10 cellular contexts compared by ENCODE assay signal in genomic region chr16:15032547-15033308, GRCh38. TPM values are rescaled to one million over a fixed set of nuclear protein-coding genes. Genes with fewer than 3 reads are reported as not detected.
DNase-seq lines count a peak whose midpoint lies in the region; ATAC-seq and TF ChIP-seq lines count a peak whose summit lies in the region.
"Had no signal": no experiment of that assay in that cellular context is flagged by ENCODE, and none has a peak within 500 bp of the region (broad histone marks: within the 10 kb centered on the region; RNA-seq: fewer than 3 reads in every experiment).

No MANE protein-coding gene starts in this region.

- no peaks in the 10 kb centered on the region for H3K27me3 ChIP-seq in colonic mucosa
- H3K27me3 ChIP-seq in BE2C, result no peaks in the 10 kb centered on the region
- H3K27me3 ChIP-seq: SJSA1 had no signal

- no peak for DNase-seq in activated naive CD4-positive, alpha-beta T cell treated with anti-CD3 and anti-CD28 coated beads for 36 hours
- no peak for DNase-seq in activated naive CD4-positive, alpha-beta T cell treated with anti-CD3 and anti-CD28 coated beads, Interleukin-2, amount 10 ng/mL, durations not matched to agents 7 days and 5 days
- peak; percentile 40 for DNase-seq in RPMI7951 (ENCODE audit: low read depth)
- peak; percentile 68 for DNase-seq in choroid plexus epithelial cell (ENCODE audit: low read depth)
- peak; percentile 58 for DNase-seq in renal cortical epithelial cell (ENCODE audit: low read depth)
- DNase-seq in colonic mucosa, result no peak
- no peak for DNase-seq in BE2C
- no peak for DNase-seq in stimulated activated naive CD8-positive, alpha-beta T cell treated with anti-CD3 and anti-CD28 coated beads, Interleukin-15, amount 100 ng/mL, for 72 hours
- DNase-seq: NCI-H524 had no signal

- intact Hi-C loops in activated naive CD4-positive, alpha-beta T cell treated with anti-CD3 and anti-CD28 coated beads for 36 hours (cut with micrococcal nuclease), result no loop called here
- intact Hi-C loops in colonic mucosa (cut with DNase I), result no loop called here

- H3K4me1 Mint-ChIP-seq in activated naive CD4-positive, alpha-beta T cell treated with anti-CD3 and anti-CD28 coated beads for 36 hours (ENCODE audit: low read depth), result peaks cover 7% of the 10 kb centered on the region
- H3K4me1 Mint-ChIP-seq in activated naive CD4-positive, alpha-beta T cell treated with anti-CD3 and anti-CD28 coated beads, Interleukin-2, amount 10 ng/mL, durations not matched to agents 7 days and 5 days, result peaks cover 7% of the 10 kb centered on the region
- peaks cover 17% of the 10 kb centered on the region for H3K4me1 Mint-ChIP-seq in stimulated activated naive CD8-positive, alpha-beta T cell treated with anti-CD3 and anti-CD28 coated beads, Interleukin-15, amount 100 ng/mL, for 72 hours

- no peak for ATAC-seq in stimulated activated naive CD8-positive, alpha-beta T cell treated with anti-CD3 and anti-CD28 coated beads, Interleukin-15, amount 100 ng/mL, for 72 hours

- TF ChIP-seq CTCF in choroid plexus epithelial cell (conservative IDR thresholded peaks at IDR 0.05; ENCODE audit: low read depth, low read length) (no peak), colonic mucosa (IDR thresholded peaks at IDR 0.05) (no peak), BE2C (IDR thresholded peaks at IDR 0.05; ENCODE audit: low read depth, low read length) (no peak)

- H3K27me3 Mint-ChIP-seq in activated naive CD4-positive, alpha-beta T cell treated with anti-CD3 and anti-CD28 coated beads for 36 hours (ENCODE audit: low read depth), result no peaks in the 10 kb centered on the region
- H3K27me3 Mint-ChIP-seq in activated naive CD4-positive, alpha-beta T cell treated with anti-CD3 and anti-CD28 coated beads, Interleukin-2, amount 10 ng/mL, durations not matched to agents 7 days and 5 days, result no peaks in the 10 kb centered on the region
- H3K27me3 Mint-ChIP-seq in stimulated activated naive CD8-positive, alpha-beta T cell treated with anti-CD3 and anti-CD28 coated beads, Interleukin-15, amount 100 ng/mL, for 72 hours, result no peaks in the 10 kb centered on the region

- H3K9ac ChIP-seq in colonic mucosa (ENCODE audit: low read depth in 2 of 2, low read length in 2 of 2), result no peak overlapping the region

- peak overlapping the region; percentile 68 for H3K27ac Mint-ChIP-seq in activated naive CD4-positive, alpha-beta T cell treated with anti-CD3 and anti-CD28 coated beads for 36 hours
- no peak overlapping the region for H3K27ac Mint-ChIP-seq in activated naive CD4-positive, alpha-beta T cell treated with anti-CD3 and anti-CD28 coated beads, Interleukin-2, amount 10 ng/mL, durations not matched to agents 7 days and 5 days
- H3K27ac Mint-ChIP-seq in stimulated activated naive CD8-positive, alpha-beta T cell treated with anti-CD3 and anti-CD28 coated beads, Interleukin-15, amount 100 ng/mL, for 72 hours, result no peak overlapping the region

- no peak overlapping the region for H3K27ac ChIP-seq in colonic mucosa
- H3K27ac ChIP-seq: SJSA1 had no signal

- CTCF ChIA-PET in activated naive CD4-positive, alpha-beta T cell treated with anti-CD3 and anti-CD28 coated beads for 36 hours (lab: Charles Lee), result no interaction called here
- CTCF ChIA-PET in activated naive CD4-positive, alpha-beta T cell treated with anti-CD3 and anti-CD28 coated beads, Interleukin-2, amount 10 ng/mL, durations not matched to agents 7 days and 5 days (lab: Charles Lee), result no interaction called here

- H3K4me3 ChIP-seq in choroid plexus epithelial cell (ENCODE audit: low read depth, low read length), result no peak overlapping the region
- H3K4me3 ChIP-seq in colonic mucosa, result no peak overlapping the region
- H3K4me3 ChIP-seq in BE2C (ENCODE audit: low read depth, low read length), result no peak overlapping the region
- H3K4me3 ChIP-seq: SJSA1 had no signal

- H3K4me3 Mint-ChIP-seq in activated naive CD4-positive, alpha-beta T cell treated with anti-CD3 and anti-CD28 coated beads for 36 hours, result no peak overlapping the region
- H3K4me3 Mint-ChIP-seq in activated naive CD4-positive, alpha-beta T cell treated with anti-CD3 and anti-CD28 coated beads, Interleukin-2, amount 10 ng/mL, durations not matched to agents 7 days and 5 days, result no peak overlapping the region
- no peak overlapping the region for H3K4me3 Mint-ChIP-seq in stimulated activated naive CD8-positive, alpha-beta T cell treated with anti-CD3 and anti-CD28 coated beads, Interleukin-15, amount 100 ng/mL, for 72 hours

- no peaks in the 10 kb centered on the region for H3K9me3 ChIP-seq in colonic mucosa
- H3K9me3 ChIP-seq in BE2C, result no peaks in the 10 kb centered on the region
- H3K9me3 ChIP-seq: SJSA1 had no signal

- H3K4me1 ChIP-seq in colonic mucosa, result no peaks in the 10 kb centered on the region
- H3K4me1 ChIP-seq in BE2C, result peaks cover 8% of the 10 kb centered on the region
- H3K4me1 ChIP-seq: SJSA1 had no signal

- H3K36me3 ChIP-seq in colonic mucosa, result peaks cover 18% of the 10 kb centered on the region
- H3K36me3 ChIP-seq in BE2C, result peaks cover 45% of the 10 kb centered on the region

- H3K36me3 Mint-ChIP-seq in activated naive CD4-positive, alpha-beta T cell treated with anti-CD3 and anti-CD28 coated beads for 36 hours (ENCODE audit: low read depth), result peaks cover 22% of the 10 kb centered on the region
- peaks cover 63% of the 10 kb centered on the region for H3K36me3 Mint-ChIP-seq in activated naive CD4-positive, alpha-beta T cell treated with anti-CD3 and anti-CD28 coated beads, Interleukin-2, amount 10 ng/mL, durations not matched to agents 7 days and 5 days

- H3K9me3 Mint-ChIP-seq in activated naive CD4-positive, alpha-beta T cell treated with anti-CD3 and anti-CD28 coated beads for 36 hours, result no peaks in the 10 kb centered on the region
- H3K9me3 Mint-ChIP-seq in activated naive CD4-positive, alpha-beta T cell treated with anti-CD3 and anti-CD28 coated beads, Interleukin-2, amount 10 ng/mL, durations not matched to agents 7 days and 5 days, result no peaks in the 10 kb centered on the region
- no peaks in the 10 kb centered on the region for H3K9me3 Mint-ChIP-seq in stimulated activated naive CD8-positive, alpha-beta T cell treated with anti-CD3 and anti-CD28 coated beads, Interleukin-15, amount 100 ng/mL, for 72 hours

RNA-seq across cellular contexts. Expression of gene NTAN1, which starts 23.1 kb away (rescaled TPM):
- total RNA-seq in activated naive CD4-positive, alpha-beta T cell treated with anti-CD3 and anti-CD28 coated beads for 36 hours, result 10 to 100 TPM; 30.0 to 36.1 TPM
- 70.9 and 78.8 TPM in 2 replicates for total RNA-seq in RPMI7951 (2014; rRNA removed; shearing (Covaris generic))
- total RNA-seq in renal cortical epithelial cell (53.7 and 73.5 TPM in 2 replicates), colonic mucosa (10 to 100 TPM; 24.2 to 28.4 TPM)
- polyA plus RNA-seq in BE2C (2012; ENCODE audit: insufficient read depth, insufficient read length, low read depth), result 6.4 TPM

RNA-seq across cellular contexts. Expression of gene PDXDC1, which starts 57.9 kb away (rescaled TPM):
- 10 to 100 TPM; 52.6 to 53.9 TPM for total RNA-seq in activated naive CD4-positive, alpha-beta T cell treated with anti-CD3 and anti-CD28 coated beads for 36 hours
- 29.3 and 29.8 TPM in 2 replicates for total RNA-seq in RPMI7951 (2014; rRNA removed; shearing (Covaris generic))
- 76.1 and 90.2 TPM in 2 replicates for total RNA-seq in renal cortical epithelial cell
- total RNA-seq in colonic mucosa, result 100 to 1,000 TPM; 253 to 267 TPM
- 55.1 TPM for polyA plus RNA-seq in BE2C (2012; ENCODE audit: insufficient read depth, insufficient read length, low read depth)

Comparison
In these comparisons a context has a peak if more than half of its experiments do, and no peak if none do; other contexts are left out.
1. DNase-seq: peak in RPMI7951 (single experiment), choroid plexus epithelial cell (single experiment) and renal cortical epithelial cell (single experiment); none in activated naive CD4-positive, alpha-beta T cell treated with anti-CD3 and anti-CD28 coated beads for 36 hours (single experiment), activated naive CD4-positive, alpha-beta T cell treated with anti-CD3 and anti-CD28 coated beads, Interleukin-2, amount 10 ng/mL, durations not matched to agents 7 days and 5 days (single experiment), colonic mucosa (single experiment), BE2C (single experiment) and stimulated activated naive CD8-positive, alpha-beta T cell treated with anti-CD3 and anti-CD28 coated beads, Interleukin-15, amount 100 ng/mL, for 72 hours (0 of 2).